In genomic region chr14:29317423-29317822, GRCh38 we compare ENCODE assay signal across 33 cellular contexts.
"Had no signal": no experiment of that assay in that cellular context is flagged by ENCODE, and none has a peak within 500 bp of the region (broad histone marks: within the 10 kb centered on the region; RNA-seq: fewer than 3 reads in every experiment).

No MANE protein-coding gene starts in this region.

- H3K9me3 ChIP-seq: adrenal gland, ascending aorta, body of pancreas, breast epithelium had no signal

- H3K36me3 ChIP-seq: adrenal gland, ascending aorta, brain microvascular endothelial cell, breast epithelium, cardiac muscle cell had no signal

- FAIRE-seq: astrocyte, bronchial epithelial cell had no signal

- H3K4me1 ChIP-seq: adrenal gland, ascending aorta, body of pancreas, breast epithelium had no signal

- ATAC-seq: activated naive CD4-positive, alpha-beta T cell treated with anti-CD3 and anti-CD28 coated beads, Interleukin-2, amount 50 U/mL, for 72 hours; activated naive CD8-positive, alpha-beta T cell treated with anti-CD3 and anti-CD28 coated beads, Interleukin-2, amount 50 U/mL, for 24 hours; activated T-cell treated with anti-CD3 and anti-CD28 coated beads, Interleukin-2, amount 50 U/mL, for 4 hours; activated T-cell treated with anti-CD3 and anti-CD28 coated beads, Interleukin-2, amount 50 U/mL, for 72 hours; activated T-helper 17 cell treated with anti-CD3 and anti-CD28 coated beads, Interleukin-2, amount 50 U/mL, for 72 hours; body of pancreas had no signal

- H3K27ac ChIP-seq: adrenal gland, ascending aorta, body of pancreas, brain microvascular endothelial cell, breast epithelium, cardiac muscle cell had no signal

- H3K27me3 ChIP-seq: adrenal gland, ascending aorta, body of pancreas, brain microvascular endothelial cell, breast epithelium, cardiac muscle cell had no signal

- H3K4me3 ChIP-seq: adrenal gland, ascending aorta, body of pancreas, breast epithelium, cardiac muscle cell had no signal

- DNase-seq: activated effector memory CD4-positive, alpha-beta T cell treated with anti-CD3 and anti-CD28 coated beads, Interleukin-2, amount 50 U/mL, for 16 hours; activated effector memory CD4-positive, alpha-beta T cell treated with Interleukin-2 at 50 U/mL for 16 hours; activated gamma-delta T cell; activated gamma-delta T cell treated with Interleukin-2 at 50 U/mL for 16 hours; activated naive CD4-positive, alpha-beta T cell; activated naive CD4-positive, alpha-beta T cell treated with anti-CD3 and anti-CD28 coated beads for 36 hours; activated naive CD4-positive, alpha-beta T cell treated with anti-CD3 and anti-CD28 coated beads, Interleukin-2, amount 10 ng/mL, durations not matched to agents 7 days and 5 days; activated naive CD4-positive, alpha-beta T cell treated with anti-CD3 and anti-CD28 coated beads, Interleukin-2, amount 50 U/mL, for 16 hours; activated naive CD4-positive, alpha-beta T cell treated with Interleukin-2 at 50 U/mL for 16 hours; activated naive CD8-positive, alpha-beta T cell treated with anti-CD3 and anti-CD28 coated beads for 36 hours; activated naive CD8-positive, alpha-beta T cell treated with anti-CD3 and anti-CD28 coated beads, Interleukin-2, amount 10 ng/mL, durations not matched to agents 7 days and 5 days; activated naive CD8-positive, alpha-beta T cell treated with anti-CD3 and anti-CD28 coated beads, Interleukin-2, amount 50 U/mL, for 24 hours; activated T-cell treated with anti-CD3 and anti-CD28 coated beads, Interleukin-2, amount 50 U/mL, for 1 hour; activated T-cell treated with anti-CD3 and anti-CD28 coated beads, Interleukin-2, amount 50 U/mL, for 24 hours; activated T-cell treated with anti-CD3 and anti-CD28 coated beads, Interleukin-2, amount 50 U/mL, for 4 hours; activated T-cell treated with anti-CD3 and anti-CD28 coated beads, Interleukin-2, amount 50 U/mL, for 48 hours; activated T-cell treated with anti-CD3 and anti-CD28 coated beads, Interleukin-2, amount 50 U/mL, for 72 hours; adrenal gland; amniotic stem cell; amygdala; anterior cingulate cortex; aorta; body of pancreas; brain microvascular endothelial cell; central memory CD4-positive, alpha-beta T cell; cerebellar nuclear complex had no signal
